ENCODE assay signal across 1 cellular context in the genomic region with DNA sequence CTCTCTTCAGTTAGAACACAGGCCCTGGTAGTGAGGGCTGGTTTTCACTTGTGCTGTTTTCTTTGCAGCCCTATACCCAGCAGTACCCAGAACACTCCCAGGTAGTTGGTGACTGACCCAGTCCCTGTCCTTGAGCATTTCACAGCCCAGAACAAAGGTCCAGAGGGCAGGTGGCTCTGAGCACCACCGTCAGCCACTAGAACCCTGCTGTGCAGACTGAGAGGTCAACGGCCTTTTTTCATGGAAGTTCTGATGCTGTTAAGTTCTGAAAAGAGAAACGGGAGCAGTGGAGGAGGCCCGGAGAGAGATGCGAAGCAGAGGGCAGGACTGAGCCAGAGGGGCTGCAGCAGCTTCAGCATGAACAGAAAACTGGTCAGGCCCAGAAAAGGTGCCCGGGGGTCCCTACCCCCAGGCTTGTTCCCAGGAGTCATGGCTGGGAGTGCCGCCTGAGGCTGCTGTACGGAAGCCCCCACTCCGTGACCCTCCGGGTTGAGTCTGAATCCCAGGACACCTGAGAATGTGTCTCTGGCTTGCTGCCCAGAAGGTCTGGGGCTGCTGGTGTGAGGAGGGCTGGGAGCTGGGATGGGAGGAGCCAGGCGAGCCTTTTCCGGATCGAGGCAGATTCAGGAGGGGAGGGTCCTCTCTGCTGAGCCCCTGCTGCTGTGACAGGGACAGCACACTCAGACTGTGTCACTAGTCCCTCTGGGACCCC.
A peak's percentile ranks its signal among the peaks of the same experiment; 100 is the strongest.
TF ChIP-seq lines count a peak whose summit lies in the region.

No MANE protein-coding gene starts in this region.

TF ChIP-seq in HepG2, 621 proteins besides CTCF, POLR2A, EP300 and RAD21 (continued from another document and continues in another):
- TF ChIP-seq, protein P1, sequence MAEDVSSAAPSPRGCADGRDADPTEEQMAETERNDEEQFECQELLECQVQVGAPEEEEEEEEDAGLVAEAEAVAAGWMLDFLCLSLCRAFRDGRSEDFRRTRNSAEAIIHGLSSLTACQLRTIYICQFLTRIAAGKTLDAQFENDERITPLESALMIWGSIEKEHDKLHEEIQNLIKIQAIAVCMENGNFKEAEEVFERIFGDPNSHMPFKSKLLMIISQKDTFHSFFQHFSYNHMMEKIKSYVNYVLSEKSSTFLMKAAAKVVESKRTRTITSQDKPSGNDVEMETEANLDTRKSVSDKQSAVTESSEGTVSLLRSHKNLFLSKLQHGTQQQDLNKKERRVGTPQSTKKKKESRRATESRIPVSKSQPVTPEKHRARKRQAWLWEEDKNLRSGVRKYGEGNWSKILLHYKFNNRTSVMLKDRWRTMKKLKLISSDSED (CRISPR knock-in tag; IDR thresholded peaks at IDR 0.05), result no peak
- no peak for TF ChIP-seq SNAPC2 (CRISPR knock-in tag; IDR thresholded peaks at IDR 0.05)
- TF ChIP-seq ZEB1 (IDR thresholded peaks at IDR 0.05; ENCODE audit: insufficient replicate concordance, low read depth), result no peak
- TF ChIP-seq, protein P2, sequence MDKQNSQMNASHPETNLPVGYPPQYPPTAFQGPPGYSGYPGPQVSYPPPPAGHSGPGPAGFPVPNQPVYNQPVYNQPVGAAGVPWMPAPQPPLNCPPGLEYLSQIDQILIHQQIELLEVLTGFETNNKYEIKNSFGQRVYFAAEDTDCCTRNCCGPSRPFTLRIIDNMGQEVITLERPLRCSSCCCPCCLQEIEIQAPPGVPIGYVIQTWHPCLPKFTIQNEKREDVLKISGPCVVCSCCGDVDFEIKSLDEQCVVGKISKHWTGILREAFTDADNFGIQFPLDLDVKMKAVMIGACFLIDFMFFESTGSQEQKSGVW (CRISPR knock-in tag; IDR thresholded peaks at IDR 0.05; ENCODE audit: borderline replicate concordance), result no peak
- TF ChIP-seq ZNF780A (CRISPR knock-in tag; IDR thresholded peaks at IDR 0.05), result no peak
- TF ChIP-seq RNF2 (conservative IDR thresholded peaks at IDR 0.05; ENCODE audit: low read depth), result no peak
- no peak for TF ChIP-seq RFX5 (IDR thresholded peaks at IDR 0.05; ENCODE audit: low read depth, low read length)
- no peak for TF ChIP-seq ZNF24 (IDR thresholded peaks at IDR 0.05)
- no peak for TF ChIP-seq TAF1 (CRISPR knock-in tag; IDR thresholded peaks at IDR 0.05)
- TF ChIP-seq PRMT3 (CRISPR knock-in tag; IDR thresholded peaks at IDR 0.05; ENCODE audit: borderline replicate concordance, low read depth), result no peak
- TF ChIP-seq ZNF292 (CRISPR knock-in tag; IDR thresholded peaks at IDR 0.05; ENCODE audit: borderline replicate concordance, low read depth), result no peak
- TF ChIP-seq, protein P3, sequence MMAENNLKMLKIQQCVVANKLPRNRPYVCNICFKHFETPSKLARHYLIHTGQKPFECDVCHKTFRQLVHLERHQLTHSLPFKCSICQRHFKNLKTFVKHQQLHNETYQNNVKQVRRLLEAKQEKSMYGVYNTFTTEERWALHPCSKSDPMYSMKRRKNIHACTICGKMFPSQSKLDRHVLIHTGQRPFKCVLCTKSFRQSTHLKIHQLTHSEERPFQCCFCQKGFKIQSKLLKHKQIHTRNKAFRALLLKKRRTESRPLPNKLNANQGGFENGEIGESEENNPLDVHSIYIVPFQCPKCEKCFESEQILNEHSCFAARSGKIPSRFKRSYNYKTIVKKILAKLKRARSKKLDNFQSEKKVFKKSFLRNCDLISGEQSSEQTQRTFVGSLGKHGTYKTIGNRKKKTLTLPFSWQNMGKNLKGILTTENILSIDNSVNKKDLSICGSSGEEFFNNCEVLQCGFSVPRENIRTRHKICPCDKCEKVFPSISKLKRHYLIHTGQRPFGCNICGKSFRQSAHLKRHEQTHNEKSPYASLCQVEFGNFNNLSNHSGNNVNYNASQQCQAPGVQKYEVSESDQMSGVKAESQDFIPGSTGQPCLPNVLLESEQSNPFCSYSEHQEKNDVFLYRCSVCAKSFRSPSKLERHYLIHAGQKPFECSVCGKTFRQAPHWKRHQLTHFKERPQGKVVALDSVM (CRISPR knock-in tag; IDR thresholded peaks at IDR 0.05), result no peak
- TF ChIP-seq HOXA7 (CRISPR knock-in tag; IDR thresholded peaks at IDR 0.05), result no peak
- TF ChIP-seq ZNF816 (CRISPR knock-in tag; IDR thresholded peaks at IDR 0.05; ENCODE audit: borderline replicate concordance), result no peak
- TF ChIP-seq SOX13 (IDR thresholded peaks at IDR 0.05), result no peak
- no peak for TF ChIP-seq SOX13 (CRISPR knock-in tag; conservative IDR thresholded peaks at IDR 0.05 in 1 of 2, IDR thresholded peaks at IDR 0.05 in 1 of 2)
- no peak for TF ChIP-seq ZNF431 (CRISPR knock-in tag; IDR thresholded peaks at IDR 0.05; ENCODE audit: borderline replicate concordance, low read depth)
- TF ChIP-seq KDM3A (CRISPR knock-in tag; IDR thresholded peaks at IDR 0.05; ENCODE audit: low read depth), result no peak
- TF ChIP-seq, protein P4, sequence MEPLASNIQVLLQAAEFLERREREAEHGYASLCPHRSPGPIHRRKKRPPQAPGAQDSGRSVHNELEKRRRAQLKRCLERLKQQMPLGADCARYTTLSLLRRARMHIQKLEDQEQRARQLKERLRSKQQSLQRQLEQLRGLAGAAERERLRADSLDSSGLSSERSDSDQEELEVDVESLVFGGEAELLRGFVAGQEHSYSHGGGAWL (CRISPR knock-in tag; IDR thresholded peaks at IDR 0.05), result no peak
- no peak for TF ChIP-seq ZFP36L2 (CRISPR knock-in tag; IDR thresholded peaks at IDR 0.05)
- TF ChIP-seq, protein P5, sequence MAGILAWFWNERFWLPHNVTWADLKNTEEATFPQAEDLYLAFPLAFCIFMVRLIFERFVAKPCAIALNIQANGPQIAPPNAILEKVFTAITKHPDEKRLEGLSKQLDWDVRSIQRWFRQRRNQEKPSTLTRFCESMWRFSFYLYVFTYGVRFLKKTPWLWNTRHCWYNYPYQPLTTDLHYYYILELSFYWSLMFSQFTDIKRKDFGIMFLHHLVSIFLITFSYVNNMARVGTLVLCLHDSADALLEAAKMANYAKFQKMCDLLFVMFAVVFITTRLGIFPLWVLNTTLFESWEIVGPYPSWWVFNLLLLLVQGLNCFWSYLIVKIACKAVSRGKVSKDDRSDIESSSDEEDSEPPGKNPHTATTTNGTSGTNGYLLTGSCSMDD (CRISPR knock-in tag; IDR thresholded peaks at IDR 0.05), result no peak
- TF ChIP-seq, protein P6, sequence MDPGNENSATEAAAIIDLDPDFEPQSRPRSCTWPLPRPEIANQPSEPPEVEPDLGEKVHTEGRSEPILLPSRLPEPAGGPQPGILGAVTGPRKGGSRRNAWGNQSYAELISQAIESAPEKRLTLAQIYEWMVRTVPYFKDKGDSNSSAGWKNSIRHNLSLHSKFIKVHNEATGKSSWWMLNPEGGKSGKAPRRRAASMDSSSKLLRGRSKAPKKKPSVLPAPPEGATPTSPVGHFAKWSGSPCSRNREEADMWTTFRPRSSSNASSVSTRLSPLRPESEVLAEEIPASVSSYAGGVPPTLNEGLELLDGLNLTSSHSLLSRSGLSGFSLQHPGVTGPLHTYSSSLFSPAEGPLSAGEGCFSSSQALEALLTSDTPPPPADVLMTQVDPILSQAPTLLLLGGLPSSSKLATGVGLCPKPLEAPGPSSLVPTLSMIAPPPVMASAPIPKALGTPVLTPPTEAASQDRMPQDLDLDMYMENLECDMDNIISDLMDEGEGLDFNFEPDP (CRISPR knock-in tag; conservative IDR thresholded peaks at IDR 0.05), result no peak
- no peak for TF ChIP-seq KDM1A (CRISPR knock-in tag; IDR thresholded peaks at IDR 0.05)
- TF ChIP-seq, protein P7, sequence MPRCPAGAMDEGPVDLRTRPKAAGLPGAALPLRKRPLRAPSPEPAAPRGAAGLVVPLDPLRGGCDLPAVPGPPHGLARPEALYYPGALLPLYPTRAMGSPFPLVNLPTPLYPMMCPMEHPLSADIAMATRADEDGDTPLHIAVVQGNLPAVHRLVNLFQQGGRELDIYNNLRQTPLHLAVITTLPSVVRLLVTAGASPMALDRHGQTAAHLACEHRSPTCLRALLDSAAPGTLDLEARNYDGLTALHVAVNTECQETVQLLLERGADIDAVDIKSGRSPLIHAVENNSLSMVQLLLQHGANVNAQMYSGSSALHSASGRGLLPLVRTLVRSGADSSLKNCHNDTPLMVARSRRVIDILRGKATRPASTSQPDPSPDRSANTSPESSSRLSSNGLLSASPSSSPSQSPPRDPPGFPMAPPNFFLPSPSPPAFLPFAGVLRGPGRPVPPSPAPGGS (CRISPR knock-in tag; IDR thresholded peaks at IDR 0.05), result no peak
- 0 out of 2 replicates have a peak, but pooled peaks have one; percentile 27 for TF ChIP-seq NR2C2 (CRISPR knock-in tag; IDR thresholded peaks at IDR 0.05; ENCODE audit: borderline replicate concordance)
- TF ChIP-seq HOXA3 (CRISPR knock-in tag; IDR thresholded peaks at IDR 0.05), result peak; percentile 53
- TF ChIP-seq ZNF441 (CRISPR knock-in tag; IDR thresholded peaks at IDR 0.05; ENCODE audit: borderline replicate concordance), result no peak
- TF ChIP-seq SNRNP70 (IDR thresholded peaks at IDR 0.05; ENCODE audit: low read depth, low read length), result no peak
- TF ChIP-seq ZNF773 (CRISPR knock-in tag; IDR thresholded peaks at IDR 0.05; ENCODE audit: borderline replicate concordance), result no peak
- TF ChIP-seq JUND (CRISPR knock-in tag; IDR thresholded peaks at IDR 0.05), result no peak
- no peak for TF ChIP-seq ONECUT2 (CRISPR knock-in tag; IDR thresholded peaks at IDR 0.05)
- TF ChIP-seq, protein P8, sequence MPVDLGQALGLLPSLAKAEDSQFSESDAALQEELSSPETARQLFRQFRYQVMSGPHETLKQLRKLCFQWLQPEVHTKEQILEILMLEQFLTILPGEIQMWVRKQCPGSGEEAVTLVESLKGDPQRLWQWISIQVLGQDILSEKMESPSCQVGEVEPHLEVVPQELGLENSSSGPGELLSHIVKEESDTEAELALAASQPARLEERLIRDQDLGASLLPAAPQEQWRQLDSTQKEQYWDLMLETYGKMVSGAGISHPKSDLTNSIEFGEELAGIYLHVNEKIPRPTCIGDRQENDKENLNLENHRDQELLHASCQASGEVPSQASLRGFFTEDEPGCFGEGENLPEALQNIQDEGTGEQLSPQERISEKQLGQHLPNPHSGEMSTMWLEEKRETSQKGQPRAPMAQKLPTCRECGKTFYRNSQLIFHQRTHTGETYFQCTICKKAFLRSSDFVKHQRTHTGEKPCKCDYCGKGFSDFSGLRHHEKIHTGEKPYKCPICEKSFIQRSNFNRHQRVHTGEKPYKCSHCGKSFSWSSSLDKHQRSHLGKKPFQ (CRISPR knock-in tag; IDR thresholded peaks at IDR 0.05; ENCODE audit: insufficient replicate concordance), result no peak
- TF ChIP-seq NPAS2 (CRISPR knock-in tag; IDR thresholded peaks at IDR 0.05; ENCODE audit: borderline replicate concordance), result no peak
- TF ChIP-seq, protein P9, sequence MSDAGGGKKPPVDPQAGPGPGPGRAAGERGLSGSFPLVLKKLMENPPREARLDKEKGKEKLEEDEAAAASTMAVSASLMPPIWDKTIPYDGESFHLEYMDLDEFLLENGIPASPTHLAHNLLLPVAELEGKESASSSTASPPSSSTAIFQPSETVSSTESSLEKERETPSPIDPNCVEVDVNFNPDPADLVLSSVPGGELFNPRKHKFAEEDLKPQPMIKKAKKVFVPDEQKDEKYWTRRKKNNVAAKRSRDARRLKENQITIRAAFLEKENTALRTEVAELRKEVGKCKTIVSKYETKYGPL (CRISPR knock-in tag; IDR thresholded peaks at IDR 0.05), result no peak
- TF ChIP-seq ZNF350 (CRISPR knock-in tag; IDR thresholded peaks at IDR 0.05; ENCODE audit: borderline replicate concordance, low read depth), result no peak
- TF ChIP-seq SMARCC2 (IDR thresholded peaks at IDR 0.05), result no peak
- TF ChIP-seq, protein P10, sequence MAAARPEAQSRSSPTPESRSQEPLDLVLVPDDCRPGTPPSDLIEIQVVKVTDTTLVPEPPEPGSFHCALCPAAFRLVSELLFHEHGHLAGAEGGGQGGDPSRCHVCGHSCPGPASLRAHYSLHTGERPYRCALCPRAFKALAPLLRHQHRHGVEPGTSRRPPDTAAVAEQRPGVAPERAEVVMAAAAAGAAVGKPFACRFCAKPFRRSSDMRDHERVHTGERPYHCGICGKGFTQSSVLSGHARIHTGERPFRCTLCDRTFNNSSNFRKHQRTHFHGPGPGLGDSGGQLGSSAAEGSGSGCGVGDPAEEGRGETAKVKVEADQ (CRISPR knock-in tag; IDR thresholded peaks at IDR 0.05; ENCODE audit: borderline replicate concordance), result no peak
- TF ChIP-seq IRX3 (CRISPR knock-in tag; IDR thresholded peaks at IDR 0.05; ENCODE audit: borderline replicate concordance, low read depth), result no peak
- TF ChIP-seq SYNCRIP (IDR thresholded peaks at IDR 0.05; ENCODE audit: insufficient read depth, low read depth, low read length), result no peak
- peak; percentile 44; the same call in 1 of the 2 replicates for TF ChIP-seq ZNF567 (CRISPR knock-in tag; IDR thresholded peaks at IDR 0.05; ENCODE audit: borderline replicate concordance)
- no peak for TF ChIP-seq XRCC5 (optimal IDR thresholded peaks at IDR 0.05; ENCODE audit: low read length)
- TF ChIP-seq NFATC3 (CRISPR knock-in tag; IDR thresholded peaks at IDR 0.05), result no peak
- TF ChIP-seq, protein P11, sequence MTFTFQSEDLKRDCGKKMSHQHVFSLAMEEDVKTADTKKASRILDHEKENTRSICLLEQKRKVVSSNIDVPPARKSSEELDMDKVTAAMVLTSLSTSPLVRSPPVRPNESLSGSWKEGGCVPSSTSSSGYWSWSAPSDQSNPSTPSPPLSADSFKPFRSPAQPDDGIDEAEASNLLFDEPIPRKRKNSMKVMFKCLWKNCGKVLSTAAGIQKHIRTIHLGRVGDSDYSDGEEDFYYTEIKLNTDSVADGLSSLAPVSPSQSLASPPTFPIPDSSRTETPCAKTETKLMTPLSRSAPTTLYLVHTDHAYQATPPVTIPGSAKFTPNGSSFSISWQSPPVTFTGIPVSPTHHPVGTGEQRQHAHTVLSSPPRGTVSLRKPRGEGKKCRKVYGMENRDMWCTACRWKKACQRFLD (CRISPR knock-in tag; IDR thresholded peaks at IDR 0.05; ENCODE audit: borderline replicate concordance), result 0 out of 2 replicates have a peak, but pooled peaks have one; percentile 34
- TF ChIP-seq GTF2F1 (IDR thresholded peaks at IDR 0.05; ENCODE audit: low read length), result no peak
- TF ChIP-seq ZNF598 (CRISPR knock-in tag; IDR thresholded peaks at IDR 0.05; ENCODE audit: borderline replicate concordance), result no peak
- no peak for TF ChIP-seq LCORL (IDR thresholded peaks at IDR 0.05)
- TF ChIP-seq LCORL (CRISPR knock-in tag; IDR thresholded peaks at IDR 0.05), result no peak
- no peak for TF ChIP-seq SRF (IDR thresholded peaks at IDR 0.05; ENCODE audit: low read depth, low read length)
- TF ChIP-seq GLI4 (CRISPR knock-in tag; IDR thresholded peaks at IDR 0.05; ENCODE audit: borderline replicate concordance), result no peak
- no peak for TF ChIP-seq ZNF7 (CRISPR knock-in tag; IDR thresholded peaks at IDR 0.05)
- TF ChIP-seq ZNF850 (CRISPR knock-in tag; conservative IDR thresholded peaks at IDR 0.05), result no peak
- TF ChIP-seq, protein P12, sequence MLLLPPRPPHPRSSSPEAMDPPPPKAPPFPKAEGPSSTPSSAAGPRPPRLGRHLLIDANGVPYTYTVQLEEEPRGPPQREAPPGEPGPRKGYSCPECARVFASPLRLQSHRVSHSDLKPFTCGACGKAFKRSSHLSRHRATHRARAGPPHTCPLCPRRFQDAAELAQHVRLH (CRISPR knock-in tag; IDR thresholded peaks at IDR 0.05; ENCODE audit: borderline replicate concordance, low read depth), result no peak
- 0 out of 2 replicates have a peak, but pooled peaks have one; percentile 20 for TF ChIP-seq ZNF256 (CRISPR knock-in tag; conservative IDR thresholded peaks at IDR 0.05)
- TF ChIP-seq MAF1 (CRISPR knock-in tag; IDR thresholded peaks at IDR 0.05; ENCODE audit: borderline replicate concordance), result 0 out of 2 replicates have a peak, but pooled peaks have one; percentile 55
- TF ChIP-seq ZNF263 (CRISPR knock-in tag; IDR thresholded peaks at IDR 0.05), result peak; percentile 41; the same call in 1 of the 2 replicates
- TF ChIP-seq ZNF672 (CRISPR knock-in tag; IDR thresholded peaks at IDR 0.05), result no peak
